28 cellular contexts compared by ENCODE assay signal in the genomic region with DNA sequence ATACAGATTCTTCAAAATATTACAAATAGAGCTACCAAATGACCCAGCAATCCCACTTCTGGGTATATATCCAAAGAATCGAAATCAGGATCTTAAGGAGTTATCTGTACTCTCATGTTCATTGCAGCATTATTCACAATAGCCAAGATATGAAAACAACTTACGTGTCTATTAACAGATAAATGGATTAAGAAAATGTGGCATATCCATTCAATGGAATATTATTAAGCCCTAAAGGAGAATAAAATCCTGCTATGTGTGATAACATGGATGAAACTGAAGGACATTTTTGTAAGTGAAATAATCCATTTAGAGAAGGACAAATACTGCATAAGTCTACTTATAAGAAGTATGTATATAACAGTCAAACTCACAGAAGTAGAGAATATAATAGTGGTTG.
"Had no signal": no experiment of that assay in that cellular context is flagged by ENCODE, and none has a peak within 500 bp of the region (broad histone marks: within the 10 kb centered on the region; RNA-seq: fewer than 3 reads in every experiment).

No MANE protein-coding gene starts in this region.

- H3K4me3 Mint-ChIP-seq: stimulated activated effector memory CD8-positive, alpha-beta T cell treated with anti-CD3 and anti-CD28 coated beads, Interleukin-12 subunit alpha, Interleukin-12 subunit beta, amount 100 ng/mL, for 72 hours; stimulated activated memory B cell treated with anti-CD40 and anti-IgM and Interleukin-4, amounts not matched to agents 10 μg/mL and 1 μg/mL and 100 μg/mL, for 72 hours; stimulated activated naive B cell treated with anti-CD40 and anti-IgM and Interleukin-4, amounts not matched to agents 10 μg/mL and 1 μg/mL and 100 μg/mL, for 72 hours; stimulated activated naive CD8-positive, alpha-beta T cell treated with anti-CD3 and anti-CD28 coated beads, Interleukin-15, amount 100 ng/mL, for 72 hours; stimulated activated naive CD8-positive, alpha-beta T cell treated with anti-CD3 and anti-CD28 coated beads, Interleukin-15, Interleukin-2, amounts not matched to agents 100 ng/mL and 50 ng/mL, for 24 hours; type B pancreatic cell had no signal

- H3K9me3 ChIP-seq: suprapubic skin, testis, thyroid gland, transverse colon, upper lobe of right lung, uterus had no signal

- H3K27me3 ChIP-seq: stomach, suprapubic skin, testis, thyroid gland, tibial artery, tibial nerve, transverse colon, upper lobe of left lung, upper lobe of right lung, uterus, vagina had no signal

- H3K4me1 Mint-ChIP-seq: stimulated activated effector memory CD8-positive, alpha-beta T cell treated with anti-CD3 and anti-CD28 coated beads, Interleukin-12 subunit alpha, Interleukin-12 subunit beta, amount 100 ng/mL, for 72 hours; stimulated activated memory B cell treated with anti-CD40 and anti-IgM and Interleukin-4, amounts not matched to agents 10 μg/mL and 1 μg/mL and 100 μg/mL, for 72 hours; stimulated activated naive B cell treated with anti-CD40 and anti-IgM and Interleukin-4, amounts not matched to agents 10 μg/mL and 1 μg/mL and 100 μg/mL, for 72 hours; stimulated activated naive CD8-positive, alpha-beta T cell treated with anti-CD3 and anti-CD28 coated beads, Interleukin-15, amount 100 ng/mL, for 72 hours had no signal

- H3K4me3 ChIP-seq: stomach, suprapubic skin, testis, thoracic aorta, thyroid gland, tibial artery, tibial nerve, transverse colon, upper lobe of left lung, upper lobe of right lung, uterus, vagina had no signal

- ATAC-seq: stimulated activated effector memory CD8-positive, alpha-beta T cell treated with anti-CD3 and anti-CD28 coated beads, Interleukin-12 subunit alpha, Interleukin-12 subunit beta, amount 100 ng/mL, for 72 hours; stimulated activated memory B cell treated with anti-CD40 and anti-IgM and Interleukin-4, amounts not matched to agents 10 μg/mL and 1 μg/mL and 100 μg/mL, for 72 hours; stimulated activated naive B cell treated with anti-CD40 and anti-IgM and Interleukin-4, amounts not matched to agents 10 μg/mL and 1 μg/mL and 100 μg/mL, for 72 hours; stimulated activated naive CD8-positive, alpha-beta T cell treated with anti-CD3 and anti-CD28 coated beads, Interleukin-15, amount 100 ng/mL, for 72 hours; stimulated activated naive CD8-positive, alpha-beta T cell treated with anti-CD3 and anti-CD28 coated beads, Interleukin-15, Interleukin-2, amounts not matched to agents 100 U/mL and 50 U/mL, for 24 hours; upper lobe of right lung had no signal

- DNase-seq: stimulated activated CD4-positive, alpha-beta T cell treated with anti-CD3 and anti-CD28 coated beads, Interleukin-2, amount 100 ng/mL, for 48 hours; stimulated activated CD4-positive, alpha-beta T cell treated with anti-CD3 and anti-CD28 coated beads, Interleukin-4, amount 100 ng/mL, for 1 hour; stimulated activated CD4-positive, alpha-beta T cell treated with anti-CD3 and anti-CD28 coated beads, Interleukin-4, amount 100 ng/mL, for 24 hours; stimulated activated CD4-positive, alpha-beta T cell treated with anti-CD3 and anti-CD28 coated beads, Interleukin-4, amount 100 ng/mL, for 4 hours; stimulated activated CD8-positive, alpha-beta memory T cell treated with anti-CD3 and anti-CD28 coated beads, Interleukin-4, amount 100 ng/mL, for 48 hours; stimulated activated naive B cell treated with anti-CD40 and anti-IgM and Interleukin-4, amounts not matched to agents 10 μg/mL and 1 μg/mL and 100 μg/mL, for 72 hours; stimulated activated naive CD4-positive, alpha-beta T cell; stimulated activated naive CD4-positive, alpha-beta T cell treated with Interleukin-2 at 50 U/mL for 16 hours; stimulated activated naive CD8-positive, alpha-beta T cell treated with anti-CD3 and anti-CD28 coated beads, Interleukin-15, amount 100 ng/mL, for 72 hours; stimulated activated naive CD8-positive, alpha-beta T cell treated with anti-CD3 and anti-CD28 coated beads, Interleukin-15, Interleukin-2, amounts not matched to agents 100 U/mL and 50 U/mL, for 24 hours; stomach; substantia nigra; testis; thyroid gland; tibial artery; transverse colon; trophoblast cell; upper lobe of left lung; upper lobe of right lung; uterus had no signal

- H3K36me3 Mint-ChIP-seq: stimulated activated effector memory CD8-positive, alpha-beta T cell treated with anti-CD3 and anti-CD28 coated beads, Interleukin-12 subunit alpha, Interleukin-12 subunit beta, amount 100 ng/mL, for 72 hours; stimulated activated memory B cell treated with anti-CD40 and anti-IgM and Interleukin-4, amounts not matched to agents 10 μg/mL and 1 μg/mL and 100 μg/mL, for 72 hours; stimulated activated naive B cell treated with anti-CD40 and anti-IgM and Interleukin-4, amounts not matched to agents 10 μg/mL and 1 μg/mL and 100 μg/mL, for 72 hours; type B pancreatic cell had no signal

- H3K36me3 ChIP-seq: stomach, suprapubic skin, thoracic aorta, thyroid gland, tibial artery, tibial nerve, transverse colon, upper lobe of left lung, upper lobe of right lung, uterus, vagina had no signal

- H3K27ac ChIP-seq: stomach, suprapubic skin, testis, thoracic aorta, thyroid gland, tibial artery, tibial nerve, transverse colon, upper lobe of left lung, upper lobe of right lung, uterus, vagina had no signal

- H3K4me1 ChIP-seq: stomach, suprapubic skin, testis, thyroid gland, tibial artery, tibial nerve, transverse colon, upper lobe of left lung, upper lobe of right lung, uterus, vagina had no signal

- H3K27me3 Mint-ChIP-seq: stimulated activated memory B cell treated with anti-CD40 and anti-IgM and Interleukin-4, amounts not matched to agents 10 μg/mL and 1 μg/mL and 100 μg/mL, for 72 hours; stimulated activated naive B cell treated with anti-CD40 and anti-IgM and Interleukin-4, amounts not matched to agents 10 μg/mL and 1 μg/mL and 100 μg/mL, for 72 hours; stimulated activated naive CD8-positive, alpha-beta T cell treated with anti-CD3 and anti-CD28 coated beads, Interleukin-15, amount 100 ng/mL, for 72 hours; stimulated activated naive CD8-positive, alpha-beta T cell treated with anti-CD3 and anti-CD28 coated beads, Interleukin-15, Interleukin-2, amounts not matched to agents 100 ng/mL and 50 ng/mL, for 24 hours; type B pancreatic cell had no signal

- H3K27ac Mint-ChIP-seq: stimulated activated effector memory CD8-positive, alpha-beta T cell treated with anti-CD3 and anti-CD28 coated beads, Interleukin-12 subunit alpha, Interleukin-12 subunit beta, amount 100 ng/mL, for 72 hours; stimulated activated memory B cell treated with anti-CD40 and anti-IgM and Interleukin-4, amounts not matched to agents 10 μg/mL and 1 μg/mL and 100 μg/mL, for 72 hours; stimulated activated naive B cell treated with anti-CD40 and anti-IgM and Interleukin-4, amounts not matched to agents 10 μg/mL and 1 μg/mL and 100 μg/mL, for 72 hours; stimulated activated naive CD8-positive, alpha-beta T cell treated with anti-CD3 and anti-CD28 coated beads, Interleukin-15, amount 100 ng/mL, for 72 hours; stimulated activated naive CD8-positive, alpha-beta T cell treated with anti-CD3 and anti-CD28 coated beads, Interleukin-15, Interleukin-2, amounts not matched to agents 100 ng/mL and 50 ng/mL, for 24 hours; type B pancreatic cell had no signal
